18 cellular contexts compared by ENCODE assay signal in the genomic region with DNA sequence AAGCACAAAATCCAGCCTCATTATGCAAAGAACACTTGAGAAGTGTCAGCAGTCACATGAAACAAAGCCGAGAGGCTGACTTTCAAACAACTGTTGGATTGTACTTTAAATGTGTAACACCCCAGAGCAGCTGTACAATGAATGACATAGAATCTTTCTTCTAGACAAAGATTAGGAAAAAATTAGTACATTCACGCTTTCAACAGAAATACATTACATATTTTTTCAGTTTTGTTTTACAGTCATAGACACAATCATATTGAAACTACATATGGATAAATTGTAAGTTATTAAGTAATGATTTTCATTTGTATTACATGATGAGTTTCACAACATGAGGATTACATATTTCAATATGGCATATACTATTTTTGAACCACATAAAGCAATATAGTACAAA. TPM values are rescaled to one million over a fixed set of nuclear protein-coding genes. Genes with fewer than 3 reads are reported as not detected.
DNase-seq lines count a peak whose midpoint lies in the region; ATAC-seq and TF ChIP-seq lines count a peak whose summit lies in the region.
"Had no signal": no experiment of that assay in that cellular context is flagged by ENCODE, and none has a peak within 500 bp of the region (broad histone marks: within the 10 kb centered on the region; RNA-seq: fewer than 3 reads in every experiment).

No MANE protein-coding gene starts in this region.

- ATAC-seq in GM18505 (IDR thresholded peaks at IDR 0.05; ENCODE audit: unreplicated experiment) (peak; percentile 70), GM19395 (IDR thresholded peaks at IDR 0.05; ENCODE audit: unreplicated experiment) (peak; percentile 90), HG02798 (IDR thresholded peaks at IDR 0.05; ENCODE audit: poor library complexity, unreplicated experiment) (peak; percentile 81), HG03469 (IDR thresholded peaks at IDR 0.05; ENCODE audit: unreplicated experiment) (peak; percentile 81)
- ATAC-seq: PC-3 had no signal

- H3K4me3 Mint-ChIP-seq in type B pancreatic cell, result no peak overlapping the region

- no peaks in the 10 kb centered on the region for H3K9me3 Mint-ChIP-seq in type B pancreatic cell

- no peaks in the 10 kb centered on the region for H3K4me1 Mint-ChIP-seq in type B pancreatic cell (ENCODE audit: unreplicated experiment)

- H3K27ac Mint-ChIP-seq in type B pancreatic cell, result no peak overlapping the region

- DNase-seq in type B pancreatic cell (ENCODE audit: extremely low spot score, unreplicated experiment) (no peak), Ammon's horn (ENCODE audit: low spot score) (no peak), C1 segment of cervical spinal cord (lab: John Stamatoyannopoulos, UW) (no peak), WERI-Rb-1 (no peak)
- DNase-seq: activated effector memory CD4-positive, alpha-beta T cell treated with anti-CD3 and anti-CD28 coated beads, Interleukin-2, amount 50 U/mL, for 16 hours; cortex of kidney; NCI-H1436 treated with DMSO at 0.1 percent for 48 hours; PC-3; posterior cingulate gyrus had no signal

- TF ChIP-seq POLR2A in GM18505 (IDR thresholded peaks at IDR 0.05; ENCODE audit: borderline replicate concordance, extremely low read depth, insufficient read depth, insufficient read length), result no peak

- H3K27me3 Mint-ChIP-seq in type B pancreatic cell, result no peaks in the 10 kb centered on the region

- H3K4me3 ChIP-seq in WERI-Rb-1 (ENCODE audit: low read depth, low read length), result no peak overlapping the region

- H3K36me3 ChIP-seq in WERI-Rb-1, result no peaks in the 10 kb centered on the region

- H3K27me3 ChIP-seq in WERI-Rb-1 (ENCODE audit: insufficient read depth, low read depth, severe bottlenecking), result peaks cover 84% of the 10 kb centered on the region

- H3K9me3 ChIP-seq in WERI-Rb-1 (ENCODE audit: severe bottlenecking), result no peaks in the 10 kb centered on the region

- TF ChIP-seq CTCF in type B pancreatic cell (conservative IDR thresholded peaks at IDR 0.05), result no peak
- no peak for TF ChIP-seq CTCF in WERI-Rb-1 (IDR thresholded peaks at IDR 0.05; ENCODE audit: low read depth, low read length)

- no peak overlapping the region for H3K27ac ChIP-seq in WERI-Rb-1
- H3K27ac ChIP-seq: C4-2B had no signal

- H3K36me3 Mint-ChIP-seq in type B pancreatic cell, result no peaks in the 10 kb centered on the region

RNA-seq across cellular contexts. Expression of gene AGXT2, which starts 10.6 kb away (rescaled TPM):
- not detected in 2 replicates for total RNA-seq in type B pancreatic cell (ENCODE audit: low replicate concordance)
- total RNA-seq: frontal cortex, HT1080, lower leg skin, PC-3, temporal lobe had no signal
